ENCODE assay signal across 12 cellular contexts in the genomic region with DNA sequence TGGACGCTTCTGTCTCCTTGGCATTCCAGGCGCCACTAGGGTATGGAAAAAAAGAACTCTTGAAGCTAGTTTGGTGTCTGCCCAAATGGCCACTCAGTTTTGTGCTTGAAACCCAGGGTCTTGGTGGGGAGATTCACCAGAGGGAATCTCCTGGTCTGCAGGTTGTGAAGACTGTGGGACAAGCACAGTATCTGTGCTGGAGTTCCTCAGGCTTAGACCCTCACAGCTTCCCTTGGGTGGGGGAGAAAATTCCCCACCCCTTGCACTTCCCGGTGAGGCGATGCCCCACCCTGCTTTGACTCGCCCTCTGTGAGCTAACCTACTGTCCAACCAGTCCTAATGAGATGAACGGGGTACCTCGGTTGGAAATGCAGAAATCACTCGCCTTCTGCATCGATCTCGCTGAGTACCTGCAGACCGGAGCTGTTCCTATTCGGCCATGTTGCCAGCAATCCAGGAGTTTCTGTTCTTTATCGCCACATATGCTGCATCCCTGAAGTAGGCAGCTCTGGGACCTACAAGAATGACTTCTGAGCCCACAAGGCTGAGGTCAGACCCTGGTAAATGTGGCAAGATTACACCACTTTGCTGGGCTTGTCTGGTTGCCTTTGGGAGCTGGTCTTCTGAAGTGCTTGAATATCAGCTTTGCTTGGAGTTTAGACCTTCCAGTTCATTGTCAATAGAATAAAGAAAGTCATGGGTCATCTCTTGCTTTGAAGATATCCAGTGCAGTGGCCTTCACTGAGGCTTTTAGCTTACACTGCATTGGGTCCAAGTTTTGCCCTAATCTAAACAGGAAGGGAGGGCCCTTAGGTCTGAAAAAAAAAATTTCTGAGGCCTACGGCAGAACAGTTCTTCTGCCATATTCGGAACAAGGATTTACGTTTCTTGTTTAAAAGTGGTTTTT. TPM values are rescaled to one million over a fixed set of nuclear protein-coding genes. Genes with fewer than 3 reads are reported as not detected.
"Had no signal": no experiment of that assay in that cellular context is flagged by ENCODE, and none has a peak within 500 bp of the region (broad histone marks: within the 10 kb centered on the region; RNA-seq: fewer than 3 reads in every experiment).

No MANE protein-coding gene starts in this region.

- FAIRE-seq: H1, H54 had no signal

- DNase-seq: GM23248, GOT3, H7, H9, HCEC 1CT, HFFc6 had no signal

- H3K9ac ChIP-seq: GM23248 had no signal

- H3K4me3 ChIP-seq: GM23248, GM23338, HAP-1 had no signal

- ATAC-seq: GM23338, HCT116 had no signal

- H3K27ac ChIP-seq: GM23248 had no signal

- H2AFZ ChIP-seq: GM23248, GM23338 had no signal

- H3K4me2 ChIP-seq: GM23338 had no signal

- H3K36me3 ChIP-seq: HAP-1 had no signal

- H3K9me3 ChIP-seq: HAP-1 had no signal

- H3K4me1 ChIP-seq: HAP-1 had no signal

RNA-seq across cellular contexts. Expression of gene SLC2A2, which starts 51.0 kb away (rescaled TPM):
- total RNA-seq: GM23248, GM23338, H1, H4, H7, H9, HFFc6 had no signal
- polyA plus RNA-seq: GM23248, GM23338, H1 had no signal
